In genomic region chr3:141312359-141313090, GRCh38 we compare ENCODE assay signal across 1 cellular context.
TF ChIP-seq lines count a peak whose summit lies in the region.

No MANE protein-coding gene starts in this region.

TF ChIP-seq in K562, 482 proteins besides CTCF, POLR2A, EP300 and RAD21 (continued from another document and continues in another):
- TF ChIP-seq, protein P1, sequence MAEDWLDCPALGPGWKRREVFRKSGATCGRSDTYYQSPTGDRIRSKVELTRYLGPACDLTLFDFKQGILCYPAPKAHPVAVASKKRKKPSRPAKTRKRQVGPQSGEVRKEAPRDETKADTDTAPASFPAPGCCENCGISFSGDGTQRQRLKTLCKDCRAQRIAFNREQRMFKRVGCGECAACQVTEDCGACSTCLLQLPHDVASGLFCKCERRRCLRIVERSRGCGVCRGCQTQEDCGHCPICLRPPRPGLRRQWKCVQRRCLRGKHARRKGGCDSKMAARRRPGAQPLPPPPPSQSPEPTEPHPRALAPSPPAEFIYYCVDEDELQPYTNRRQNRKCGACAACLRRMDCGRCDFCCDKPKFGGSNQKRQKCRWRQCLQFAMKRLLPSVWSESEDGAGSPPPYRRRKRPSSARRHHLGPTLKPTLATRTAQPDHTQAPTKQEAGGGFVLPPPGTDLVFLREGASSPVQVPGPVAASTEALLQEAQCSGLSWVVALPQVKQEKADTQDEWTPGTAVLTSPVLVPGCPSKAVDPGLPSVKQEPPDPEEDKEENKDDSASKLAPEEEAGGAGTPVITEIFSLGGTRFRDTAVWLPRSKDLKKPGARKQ (CRISPR knock-in tag; IDR thresholded peaks at IDR 0.05): peak; percentile 98
- TF ChIP-seq TFAM (CRISPR knock-in tag; conservative IDR thresholded peaks at IDR 0.05) (no peak), ZNF668 (CRISPR knock-in tag; IDR thresholded peaks at IDR 0.05) (peak; percentile 100), PHF8 (IDR thresholded peaks at IDR 0.05; ENCODE audit: borderline replicate concordance, low read length) (no peak), NCOA4 (IDR thresholded peaks at IDR 0.05; ENCODE audit: partially characterized antibody) (no peak), PRMT5 (CRISPR knock-in tag; IDR thresholded peaks at IDR 0.05) (no peak), TEAD2 (tag; IDR thresholded peaks at IDR 0.05) (peak; percentile 99), SPI1 (IDR thresholded peaks at IDR 0.05; ENCODE audit: borderline replicate concordance, low read depth, low read length) (no peak), ATF2 (CRISPR knock-in tag; IDR thresholded peaks at IDR 0.05) (no peak), MTA2 (IDR thresholded peaks at IDR 0.05; ENCODE audit: low read depth) (no peak; the same call in 1 of the 2 replicates), GABPB2 (CRISPR knock-in tag; conservative IDR thresholded peaks at IDR 0.05) (peak; percentile 98), MAZ (CRISPR knock-in tag; conservative IDR thresholded peaks at IDR 0.05 in 1 of 2, IDR thresholded peaks at IDR 0.05 in 1 of 2) (peak in 1 of 2 experiments; percentile 100; a peak in 2 of 4 replicates), ZNF318 (IDR thresholded peaks at IDR 0.05; ENCODE audit: borderline replicate concordance in 1 of 2, low read depth in 1 of 2) (no peak), SP1 (CRISPR knock-in tag; IDR thresholded peaks at IDR 0.05) (0 out of 2 replicates have a peak, but pooled peaks have one; percentile 14), POLR3A (IDR thresholded peaks at IDR 0.05; ENCODE audit: borderline replicate concordance, extremely low read depth, insufficient read depth, insufficient read length) (no peak), ZNF445 (CRISPR knock-in tag; IDR thresholded peaks at IDR 0.05; ENCODE audit: low read depth) (peak; percentile 98), EZH2 (IDR thresholded peaks at IDR 0.05; ENCODE audit: borderline replicate concordance, low read depth, low read length) (no peak), CTCFL (IDR thresholded peaks at IDR 0.05; ENCODE audit: borderline replicate concordance, insufficient read depth, low read depth, low read length, poor library complexity, severe bottlenecking) (no peak), MXI1 (IDR thresholded peaks at IDR 0.05; ENCODE audit: low read depth, low read length) (no peak), NCOA1 (IDR thresholded peaks at IDR 0.05; ENCODE audit: low read depth) (no peak), ZNF311 (CRISPR knock-in tag; IDR thresholded peaks at IDR 0.05) (peak; percentile 100), TCFL5 (CRISPR knock-in tag; conservative IDR thresholded peaks at IDR 0.05) (peak; percentile 98), GTF2A2 (tag; IDR thresholded peaks at IDR 0.05) (peak; percentile 100), ZNF780A (CRISPR knock-in tag; IDR thresholded peaks at IDR 0.05) (peak; percentile 95), CBX8 (IDR thresholded peaks at IDR 0.05; ENCODE audit: borderline replicate concordance, extremely low read depth, low read depth, low read length, poor library complexity, severe bottlenecking) (no peak), ZZZ3 (IDR thresholded peaks at IDR 0.05) (no peak), SRSF7 (optimal IDR thresholded peaks at IDR 0.05; ENCODE audit: low read depth, low read length) (no peak), HES1 (IDR thresholded peaks at IDR 0.05; ENCODE audit: low read depth) (no peak; the same call in 1 of the 2 replicates), L3MBTL2 (IDR thresholded peaks at IDR 0.05) (peak; percentile 64; the same call in 1 of the 2 replicates), CBX3 (IDR thresholded peaks at IDR 0.05; ENCODE audit: borderline replicate concordance in 1 of 2, low read length in 2 of 2) (peak in 1 of 2 experiments; percentile 71; a peak in 2 of 3 replicates), HMG20B (CRISPR knock-in tag; IDR thresholded peaks at IDR 0.05) (peak; percentile 96), POLR2B (IDR thresholded peaks at IDR 0.05; ENCODE audit: low read depth, partially characterized antibody) (no peak), MAFG (tag; conservative IDR thresholded peaks at IDR 0.05) (peak; percentile 86), DACH1 (IDR thresholded peaks at IDR 0.05; ENCODE audit: partially characterized antibody) (no peak), FOXK2 (conservative IDR thresholded peaks at IDR 0.05 in 1 of 2, IDR thresholded peaks at IDR 0.05 in 1 of 2; ENCODE audit: low read depth in 2 of 2) (peak in 1 of 2 experiments; percentile 33; a peak in 1 of 4 replicates), RNF2 (IDR thresholded peaks at IDR 0.05) (0 out of 2 replicates have a peak, but pooled peaks have one; percentile 50), NR4A1 (CRISPR knock-in tag; IDR thresholded peaks at IDR 0.05) (peak; percentile 100), NR4A1 (tag; IDR thresholded peaks at IDR 0.05) (peak; percentile 100)
- TF ChIP-seq, protein P2, sequence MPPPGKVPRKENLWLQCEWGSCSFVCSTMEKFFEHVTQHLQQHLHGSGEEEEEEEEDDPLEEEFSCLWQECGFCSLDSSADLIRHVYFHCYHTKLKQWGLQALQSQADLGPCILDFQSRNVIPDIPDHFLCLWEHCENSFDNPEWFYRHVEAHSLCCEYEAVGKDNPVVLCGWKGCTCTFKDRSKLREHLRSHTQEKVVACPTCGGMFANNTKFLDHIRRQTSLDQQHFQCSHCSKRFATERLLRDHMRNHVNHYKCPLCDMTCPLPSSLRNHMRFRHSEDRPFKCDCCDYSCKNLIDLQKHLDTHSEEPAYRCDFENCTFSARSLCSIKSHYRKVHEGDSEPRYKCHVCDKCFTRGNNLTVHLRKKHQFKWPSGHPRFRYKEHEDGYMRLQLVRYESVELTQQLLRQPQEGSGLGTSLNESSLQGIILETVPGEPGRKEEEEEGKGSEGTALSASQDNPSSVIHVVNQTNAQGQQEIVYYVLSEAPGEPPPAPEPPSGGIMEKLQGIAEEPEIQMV (tag; conservative IDR thresholded peaks at IDR 0.05; ENCODE audit: low read depth): peak; percentile 98
- TF ChIP-seq, protein P3, sequence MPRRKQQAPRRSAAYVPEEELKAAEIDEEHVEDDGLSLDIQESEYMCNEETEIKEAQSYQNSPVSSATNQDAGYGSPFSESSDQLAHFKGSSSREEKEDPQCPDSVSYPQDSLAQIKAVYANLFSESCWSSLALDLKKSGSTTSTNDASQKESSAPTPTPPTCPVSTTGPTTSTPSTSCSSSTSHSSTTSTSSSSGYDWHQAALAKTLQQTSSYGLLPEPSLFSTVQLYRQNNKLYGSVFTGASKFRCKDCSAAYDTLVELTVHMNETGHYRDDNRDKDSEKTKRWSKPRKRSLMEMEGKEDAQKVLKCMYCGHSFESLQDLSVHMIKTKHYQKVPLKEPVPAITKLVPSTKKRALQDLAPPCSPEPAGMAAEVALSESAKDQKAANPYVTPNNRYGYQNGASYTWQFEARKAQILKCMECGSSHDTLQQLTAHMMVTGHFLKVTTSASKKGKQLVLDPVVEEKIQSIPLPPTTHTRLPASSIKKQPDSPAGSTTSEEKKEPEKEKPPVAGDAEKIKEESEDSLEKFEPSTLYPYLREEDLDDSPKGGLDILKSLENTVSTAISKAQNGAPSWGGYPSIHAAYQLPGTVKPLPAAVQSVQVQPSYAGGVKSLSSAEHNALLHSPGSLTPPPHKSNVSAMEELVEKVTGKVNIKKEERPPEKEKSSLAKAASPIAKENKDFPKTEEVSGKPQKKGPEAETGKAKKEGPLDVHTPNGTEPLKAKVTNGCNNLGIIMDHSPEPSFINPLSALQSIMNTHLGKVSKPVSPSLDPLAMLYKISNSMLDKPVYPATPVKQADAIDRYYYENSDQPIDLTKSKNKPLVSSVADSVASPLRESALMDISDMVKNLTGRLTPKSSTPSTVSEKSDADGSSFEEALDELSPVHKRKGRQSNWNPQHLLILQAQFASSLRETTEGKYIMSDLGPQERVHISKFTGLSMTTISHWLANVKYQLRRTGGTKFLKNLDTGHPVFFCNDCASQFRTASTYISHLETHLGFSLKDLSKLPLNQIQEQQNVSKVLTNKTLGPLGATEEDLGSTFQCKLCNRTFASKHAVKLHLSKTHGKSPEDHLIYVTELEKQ (CRISPR knock-in tag; IDR thresholded peaks at IDR 0.05): peak; percentile 99
- TF ChIP-seq, protein P4, sequence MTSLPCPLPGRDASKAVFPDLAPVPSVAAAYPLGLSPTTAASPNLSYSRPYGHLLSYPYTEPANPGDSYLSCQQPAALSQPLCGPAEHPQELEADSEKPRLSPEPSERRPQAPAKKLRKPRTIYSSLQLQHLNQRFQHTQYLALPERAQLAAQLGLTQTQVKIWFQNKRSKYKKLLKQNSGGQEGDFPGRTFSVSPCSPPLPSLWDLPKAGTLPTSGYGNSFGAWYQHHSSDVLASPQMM (CRISPR knock-in tag; IDR thresholded peaks at IDR 0.05): peak; percentile 83
